1 cellular context compared by ENCODE assay signal in the genomic region with DNA sequence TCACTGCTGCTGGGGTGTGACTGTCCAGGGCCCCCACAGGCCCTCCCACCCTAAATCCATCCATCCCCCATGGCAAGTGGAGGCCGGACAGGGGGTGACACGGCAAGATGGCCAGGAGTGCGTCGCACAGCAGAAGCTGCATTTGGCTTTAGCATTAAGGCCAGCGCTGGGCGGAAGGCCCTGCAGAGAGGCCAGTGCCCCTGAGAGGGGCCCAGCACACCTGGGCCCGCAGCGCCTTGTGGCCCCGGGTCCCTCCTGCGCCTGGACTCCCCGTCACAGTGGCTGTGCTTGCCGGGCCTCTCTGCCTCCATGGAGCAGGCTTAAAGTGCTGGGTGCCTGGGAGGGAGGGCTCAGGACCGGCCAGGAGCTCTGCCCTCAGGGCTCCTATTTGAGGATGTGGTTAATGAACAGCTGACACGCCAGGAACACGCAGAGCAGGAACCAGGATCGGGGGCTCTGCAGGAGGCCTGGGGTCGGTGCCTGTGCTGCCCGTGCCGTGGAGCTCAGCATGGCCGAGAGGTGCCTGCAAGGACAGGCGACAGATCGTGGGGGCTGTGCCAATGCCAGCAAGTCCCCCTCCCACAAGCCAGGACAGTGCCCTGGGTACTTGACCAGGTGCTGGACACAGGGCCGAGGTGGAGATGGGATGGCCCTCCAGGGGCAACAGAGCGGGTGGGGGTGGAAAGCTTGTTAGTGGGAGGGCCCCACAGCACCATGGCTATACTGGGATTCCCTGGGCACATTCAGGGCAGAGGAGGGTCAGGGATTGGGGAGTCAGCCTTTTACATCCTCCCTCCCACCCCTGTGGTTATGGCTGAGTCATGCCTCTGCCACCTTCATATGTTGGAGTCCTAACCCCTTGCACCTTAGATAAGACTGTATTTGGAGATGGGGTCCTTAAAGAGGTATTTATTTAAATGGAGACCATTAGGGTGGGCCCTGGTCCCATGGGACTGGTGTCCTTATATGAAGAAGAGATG.
TF ChIP-seq lines count a peak whose summit lies in the region.

No MANE protein-coding gene starts in this region.

TF ChIP-seq in HepG2, 621 proteins besides CTCF, POLR2A, EP300 and RAD21 (continues in another document):
- TF ChIP-seq ZBTB7A (CRISPR knock-in tag; IDR thresholded peaks at IDR 0.05): no peak
- TF ChIP-seq MLLT10 (CRISPR knock-in tag; IDR thresholded peaks at IDR 0.05): no peak
- TF ChIP-seq, protein P1, sequence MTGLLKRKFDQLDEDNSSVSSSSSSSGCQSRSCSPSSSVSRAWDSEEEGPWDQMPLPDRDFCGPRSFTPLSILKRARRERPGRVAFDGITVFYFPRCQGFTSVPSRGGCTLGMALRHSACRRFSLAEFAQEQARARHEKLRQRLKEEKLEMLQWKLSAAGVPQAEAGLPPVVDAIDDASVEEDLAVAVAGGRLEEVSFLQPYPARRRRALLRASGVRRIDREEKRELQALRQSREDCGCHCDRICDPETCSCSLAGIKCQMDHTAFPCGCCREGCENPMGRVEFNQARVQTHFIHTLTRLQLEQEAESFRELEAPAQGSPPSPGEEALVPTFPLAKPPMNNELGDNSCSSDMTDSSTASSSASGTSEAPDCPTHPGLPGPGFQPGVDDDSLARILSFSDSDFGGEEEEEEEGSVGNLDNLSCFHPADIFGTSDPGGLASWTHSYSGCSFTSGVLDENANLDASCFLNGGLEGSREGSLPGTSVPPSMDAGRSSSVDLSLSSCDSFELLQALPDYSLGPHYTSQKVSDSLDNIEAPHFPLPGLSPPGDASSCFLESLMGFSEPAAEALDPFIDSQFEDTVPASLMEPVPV (CRISPR knock-in tag; IDR thresholded peaks at IDR 0.05): no peak
- TF ChIP-seq TCF7 (IDR thresholded peaks at IDR 0.05; ENCODE audit: low read depth): no peak
- TF ChIP-seq KDM3A (CRISPR knock-in tag; IDR thresholded peaks at IDR 0.05; ENCODE audit: low read depth): no peak
- no peak for TF ChIP-seq FOXA1 (IDR thresholded peaks at IDR 0.05)
- no peak for TF ChIP-seq FOXA1 (CRISPR knock-in tag; IDR thresholded peaks at IDR 0.05)
- TF ChIP-seq, protein P2, sequence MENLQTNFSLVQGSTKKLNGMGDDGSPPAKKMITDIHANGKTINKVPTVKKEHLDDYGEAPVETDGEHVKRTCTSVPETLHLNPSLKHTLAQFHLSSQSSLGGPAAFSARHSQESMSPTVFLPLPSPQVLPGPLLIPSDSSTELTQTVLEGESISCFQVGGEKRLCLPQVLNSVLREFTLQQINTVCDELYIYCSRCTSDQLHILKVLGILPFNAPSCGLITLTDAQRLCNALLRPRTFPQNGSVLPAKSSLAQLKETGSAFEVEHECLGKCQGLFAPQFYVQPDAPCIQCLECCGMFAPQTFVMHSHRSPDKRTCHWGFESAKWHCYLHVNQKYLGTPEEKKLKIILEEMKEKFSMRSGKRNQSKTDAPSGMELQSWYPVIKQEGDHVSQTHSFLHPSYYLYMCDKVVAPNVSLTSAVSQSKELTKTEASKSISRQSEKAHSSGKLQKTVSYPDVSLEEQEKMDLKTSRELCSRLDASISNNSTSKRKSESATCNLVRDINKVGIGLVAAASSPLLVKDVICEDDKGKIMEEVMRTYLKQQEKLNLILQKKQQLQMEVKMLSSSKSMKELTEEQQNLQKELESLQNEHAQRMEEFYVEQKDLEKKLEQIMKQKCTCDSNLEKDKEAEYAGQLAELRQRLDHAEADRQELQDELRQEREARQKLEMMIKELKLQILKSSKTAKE (CRISPR knock-in tag; IDR thresholded peaks at IDR 0.05; ENCODE audit: borderline replicate concordance): no peak
- TF ChIP-seq ZNF30 (CRISPR knock-in tag; IDR thresholded peaks at IDR 0.05): no peak
- no peak for TF ChIP-seq TAF1 (CRISPR knock-in tag; IDR thresholded peaks at IDR 0.05)
- TF ChIP-seq SUZ12 (IDR thresholded peaks at IDR 0.05; ENCODE audit: low read depth, low read length): no peak
- TF ChIP-seq HOXA7 (CRISPR knock-in tag; IDR thresholded peaks at IDR 0.05): no peak
- TF ChIP-seq ZBTB1 (CRISPR knock-in tag; IDR thresholded peaks at IDR 0.05; ENCODE audit: borderline replicate concordance): no peak
- TF ChIP-seq, protein P3, sequence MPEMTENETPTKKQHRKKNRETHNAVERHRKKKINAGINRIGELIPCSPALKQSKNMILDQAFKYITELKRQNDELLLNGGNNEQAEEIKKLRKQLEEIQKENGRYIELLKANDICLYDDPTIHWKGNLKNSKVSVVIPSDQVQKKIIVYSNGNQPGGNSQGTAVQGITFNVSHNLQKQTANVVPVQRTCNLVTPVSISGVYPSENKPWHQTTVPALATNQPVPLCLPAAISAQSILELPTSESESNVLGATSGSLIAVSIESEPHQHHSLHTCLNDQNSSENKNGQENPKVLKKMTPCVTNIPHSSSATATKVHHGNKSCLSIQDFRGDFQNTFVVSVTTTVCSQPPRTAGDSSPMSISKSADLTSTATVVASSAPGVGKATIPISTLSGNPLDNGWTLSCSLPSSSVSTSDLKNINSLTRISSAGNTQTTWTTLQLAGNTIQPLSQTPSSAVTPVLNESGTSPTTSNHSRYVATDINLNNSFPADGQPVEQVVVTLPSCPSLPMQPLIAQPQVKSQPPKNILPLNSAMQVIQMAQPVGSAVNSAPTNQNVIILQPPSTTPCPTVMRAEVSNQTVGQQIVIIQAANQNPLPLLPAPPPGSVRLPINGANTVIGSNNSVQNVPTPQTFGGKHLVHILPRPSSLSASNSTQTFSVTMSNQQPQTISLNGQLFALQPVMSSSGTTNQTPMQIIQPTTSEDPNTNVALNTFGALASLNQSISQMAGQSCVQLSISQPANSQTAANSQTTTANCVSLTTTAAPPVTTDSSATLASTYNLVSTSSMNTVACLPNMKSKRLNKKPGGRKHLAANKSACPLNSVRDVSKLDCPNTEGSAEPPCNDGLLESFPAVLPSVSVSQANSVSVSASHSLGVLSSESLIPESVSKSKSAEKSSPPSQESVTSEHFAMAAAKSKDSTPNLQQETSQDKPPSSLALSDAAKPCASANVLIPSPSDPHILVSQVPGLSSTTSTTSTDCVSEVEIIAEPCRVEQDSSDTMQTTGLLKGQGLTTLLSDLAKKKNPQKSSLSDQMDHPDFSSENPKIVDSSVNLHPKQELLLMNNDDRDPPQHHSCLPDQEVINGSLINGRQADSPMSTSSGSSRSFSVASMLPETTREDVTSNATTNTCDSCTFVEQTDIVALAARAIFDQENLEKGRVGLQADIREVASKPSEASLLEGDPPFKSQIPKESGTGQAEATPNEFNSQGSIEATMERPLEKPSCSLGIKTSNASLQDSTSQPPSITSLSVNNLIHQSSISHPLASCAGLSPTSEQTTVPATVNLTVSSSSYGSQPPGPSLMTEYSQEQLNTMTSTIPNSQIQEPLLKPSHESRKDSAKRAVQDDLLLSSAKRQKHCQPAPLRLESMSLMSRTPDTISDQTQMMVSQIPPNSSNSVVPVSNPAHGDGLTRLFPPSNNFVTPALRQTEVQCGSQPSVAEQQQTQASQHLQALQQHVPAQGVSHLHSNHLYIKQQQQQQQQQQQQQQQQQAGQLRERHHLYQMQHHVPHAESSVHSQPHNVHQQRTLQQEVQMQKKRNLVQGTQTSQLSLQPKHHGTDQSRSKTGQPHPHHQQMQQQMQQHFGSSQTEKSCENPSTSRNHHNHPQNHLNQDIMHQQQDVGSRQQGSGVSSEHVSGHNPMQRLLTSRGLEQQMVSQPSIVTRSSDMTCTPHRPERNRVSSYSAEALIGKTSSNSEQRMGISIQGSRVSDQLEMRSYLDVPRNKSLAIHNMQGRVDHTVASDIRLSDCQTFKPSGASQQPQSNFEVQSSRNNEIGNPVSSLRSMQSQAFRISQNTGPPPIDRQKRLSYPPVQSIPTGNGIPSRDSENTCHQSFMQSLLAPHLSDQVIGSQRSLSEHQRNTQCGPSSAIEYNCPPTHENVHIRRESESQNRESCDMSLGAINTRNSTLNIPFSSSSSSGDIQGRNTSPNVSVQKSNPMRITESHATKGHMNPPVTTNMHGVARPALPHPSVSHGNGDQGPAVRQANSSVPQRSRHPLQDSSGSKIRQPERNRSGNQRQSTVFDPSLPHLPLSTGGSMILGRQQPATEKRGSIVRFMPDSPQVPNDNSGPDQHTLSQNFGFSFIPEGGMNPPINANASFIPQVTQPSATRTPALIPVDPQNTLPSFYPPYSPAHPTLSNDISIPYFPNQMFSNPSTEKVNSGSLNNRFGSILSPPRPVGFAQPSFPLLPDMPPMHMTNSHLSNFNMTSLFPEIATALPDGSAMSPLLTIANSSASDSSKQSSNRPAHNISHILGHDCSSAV (CRISPR knock-in tag; IDR thresholded peaks at IDR 0.05; ENCODE audit: borderline replicate concordance): no peak
- no peak for TF ChIP-seq SIN3A (IDR thresholded peaks at IDR 0.05; ENCODE audit: borderline replicate concordance, low read depth, low read length)
- TF ChIP-seq, protein P4, sequence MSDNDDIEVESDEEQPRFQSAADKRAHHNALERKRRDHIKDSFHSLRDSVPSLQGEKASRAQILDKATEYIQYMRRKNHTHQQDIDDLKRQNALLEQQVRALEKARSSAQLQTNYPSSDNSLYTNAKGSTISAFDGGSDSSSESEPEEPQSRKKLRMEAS (IDR thresholded peaks at IDR 0.05): 0 out of 2 replicates have a peak, but pooled peaks have one; percentile 15
- TF ChIP-seq MAF1 (CRISPR knock-in tag; IDR thresholded peaks at IDR 0.05; ENCODE audit: borderline replicate concordance): no peak
- TF ChIP-seq RFXANK (CRISPR knock-in tag; IDR thresholded peaks at IDR 0.05): no peak
- TF ChIP-seq, protein P5, sequence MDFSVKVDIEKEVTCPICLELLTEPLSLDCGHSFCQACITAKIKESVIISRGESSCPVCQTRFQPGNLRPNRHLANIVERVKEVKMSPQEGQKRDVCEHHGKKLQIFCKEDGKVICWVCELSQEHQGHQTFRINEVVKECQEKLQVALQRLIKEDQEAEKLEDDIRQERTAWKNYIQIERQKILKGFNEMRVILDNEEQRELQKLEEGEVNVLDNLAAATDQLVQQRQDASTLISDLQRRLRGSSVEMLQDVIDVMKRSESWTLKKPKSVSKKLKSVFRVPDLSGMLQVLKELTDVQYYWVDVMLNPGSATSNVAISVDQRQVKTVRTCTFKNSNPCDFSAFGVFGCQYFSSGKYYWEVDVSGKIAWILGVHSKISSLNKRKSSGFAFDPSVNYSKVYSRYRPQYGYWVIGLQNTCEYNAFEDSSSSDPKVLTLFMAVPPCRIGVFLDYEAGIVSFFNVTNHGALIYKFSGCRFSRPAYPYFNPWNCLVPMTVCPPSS (IDR thresholded peaks at IDR 0.05): no peak
- no peak for TF ChIP-seq ZNF605 (CRISPR knock-in tag; IDR thresholded peaks at IDR 0.05)
- TF ChIP-seq, protein P6, sequence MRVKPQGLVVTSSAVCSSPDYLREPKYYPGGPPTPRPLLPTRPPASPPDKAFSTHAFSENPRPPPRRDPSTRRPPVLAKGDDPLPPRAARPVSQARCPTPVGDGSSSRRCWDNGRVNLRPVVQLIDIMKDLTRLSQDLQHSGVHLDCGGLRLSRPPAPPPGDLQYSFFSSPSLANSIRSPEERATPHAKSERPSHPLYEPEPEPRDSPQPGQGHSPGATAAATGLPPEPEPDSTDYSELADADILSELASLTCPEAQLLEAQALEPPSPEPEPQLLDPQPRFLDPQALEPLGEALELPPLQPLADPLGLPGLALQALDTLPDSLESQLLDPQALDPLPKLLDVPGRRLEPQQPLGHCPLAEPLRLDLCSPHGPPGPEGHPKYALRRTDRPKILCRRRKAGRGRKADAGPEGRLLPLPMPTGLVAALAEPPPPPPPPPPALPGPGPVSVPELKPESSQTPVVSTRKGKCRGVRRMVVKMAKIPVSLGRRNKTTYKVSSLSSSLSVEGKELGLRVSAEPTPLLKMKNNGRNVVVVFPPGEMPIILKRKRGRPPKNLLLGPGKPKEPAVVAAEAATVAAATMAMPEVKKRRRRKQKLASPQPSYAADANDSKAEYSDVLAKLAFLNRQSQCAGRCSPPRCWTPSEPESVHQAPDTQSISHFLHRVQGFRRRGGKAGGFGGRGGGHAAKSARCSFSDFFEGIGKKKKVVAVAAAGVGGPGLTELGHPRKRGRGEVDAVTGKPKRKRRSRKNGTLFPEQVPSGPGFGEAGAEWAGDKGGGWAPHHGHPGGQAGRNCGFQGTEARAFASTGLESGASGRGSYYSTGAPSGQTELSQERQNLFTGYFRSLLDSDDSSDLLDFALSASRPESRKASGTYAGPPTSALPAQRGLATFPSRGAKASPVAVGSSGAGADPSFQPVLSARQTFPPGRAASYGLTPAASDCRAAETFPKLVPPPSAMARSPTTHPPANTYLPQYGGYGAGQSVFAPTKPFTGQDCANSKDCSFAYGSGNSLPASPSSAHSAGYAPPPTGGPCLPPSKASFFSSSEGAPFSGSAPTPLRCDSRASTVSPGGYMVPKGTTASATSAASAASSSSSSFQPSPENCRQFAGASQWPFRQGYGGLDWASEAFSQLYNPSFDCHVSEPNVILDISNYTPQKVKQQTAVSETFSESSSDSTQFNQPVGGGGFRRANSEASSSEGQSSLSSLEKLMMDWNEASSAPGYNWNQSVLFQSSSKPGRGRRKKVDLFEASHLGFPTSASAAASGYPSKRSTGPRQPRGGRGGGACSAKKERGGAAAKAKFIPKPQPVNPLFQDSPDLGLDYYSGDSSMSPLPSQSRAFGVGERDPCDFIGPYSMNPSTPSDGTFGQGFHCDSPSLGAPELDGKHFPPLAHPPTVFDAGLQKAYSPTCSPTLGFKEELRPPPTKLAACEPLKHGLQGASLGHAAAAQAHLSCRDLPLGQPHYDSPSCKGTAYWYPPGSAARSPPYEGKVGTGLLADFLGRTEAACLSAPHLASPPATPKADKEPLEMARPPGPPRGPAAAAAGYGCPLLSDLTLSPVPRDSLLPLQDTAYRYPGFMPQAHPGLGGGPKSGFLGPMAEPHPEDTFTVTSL (CRISPR knock-in tag; IDR thresholded peaks at IDR 0.05; ENCODE audit: borderline replicate concordance): no peak
- TF ChIP-seq ZNF792 (CRISPR knock-in tag; IDR thresholded peaks at IDR 0.05): no peak
- TF ChIP-seq NFE2L1 (CRISPR knock-in tag; IDR thresholded peaks at IDR 0.05; ENCODE audit: borderline replicate concordance): 0 out of 2 replicates have a peak, but pooled peaks have one; percentile 55
- TF ChIP-seq HNRNPH1 (optimal IDR thresholded peaks at IDR 0.05; ENCODE audit: low read depth, low read length): no peak
- TF ChIP-seq HCFC1 (IDR thresholded peaks at IDR 0.05; ENCODE audit: low read depth, low read length): no peak
- TF ChIP-seq, protein P7, sequence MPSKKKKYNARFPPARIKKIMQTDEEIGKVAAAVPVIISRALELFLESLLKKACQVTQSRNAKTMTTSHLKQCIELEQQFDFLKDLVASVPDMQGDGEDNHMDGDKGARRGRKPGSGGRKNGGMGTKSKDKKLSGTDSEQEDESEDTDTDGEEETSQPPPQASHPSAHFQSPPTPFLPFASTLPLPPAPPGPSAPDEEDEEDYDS (CRISPR knock-in tag; IDR thresholded peaks at IDR 0.05): no peak
- TF ChIP-seq ZKSCAN8 (CRISPR knock-in tag; IDR thresholded peaks at IDR 0.05; ENCODE audit: borderline replicate concordance): no peak
- TF ChIP-seq HNRNPL (IDR thresholded peaks at IDR 0.05; ENCODE audit: low read depth, low read length): 0 out of 2 replicates have a peak, but pooled peaks have one; percentile 16
- no peak for TF ChIP-seq ZNF44 (CRISPR knock-in tag; IDR thresholded peaks at IDR 0.05)
- no peak for TF ChIP-seq KAT7 (CRISPR knock-in tag; IDR thresholded peaks at IDR 0.05; ENCODE audit: borderline replicate concordance)
- TF ChIP-seq, protein P8, sequence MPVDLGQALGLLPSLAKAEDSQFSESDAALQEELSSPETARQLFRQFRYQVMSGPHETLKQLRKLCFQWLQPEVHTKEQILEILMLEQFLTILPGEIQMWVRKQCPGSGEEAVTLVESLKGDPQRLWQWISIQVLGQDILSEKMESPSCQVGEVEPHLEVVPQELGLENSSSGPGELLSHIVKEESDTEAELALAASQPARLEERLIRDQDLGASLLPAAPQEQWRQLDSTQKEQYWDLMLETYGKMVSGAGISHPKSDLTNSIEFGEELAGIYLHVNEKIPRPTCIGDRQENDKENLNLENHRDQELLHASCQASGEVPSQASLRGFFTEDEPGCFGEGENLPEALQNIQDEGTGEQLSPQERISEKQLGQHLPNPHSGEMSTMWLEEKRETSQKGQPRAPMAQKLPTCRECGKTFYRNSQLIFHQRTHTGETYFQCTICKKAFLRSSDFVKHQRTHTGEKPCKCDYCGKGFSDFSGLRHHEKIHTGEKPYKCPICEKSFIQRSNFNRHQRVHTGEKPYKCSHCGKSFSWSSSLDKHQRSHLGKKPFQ (CRISPR knock-in tag; IDR thresholded peaks at IDR 0.05; ENCODE audit: insufficient replicate concordance): no peak
- TF ChIP-seq ZNF788 (CRISPR knock-in tag; IDR thresholded peaks at IDR 0.05; ENCODE audit: borderline replicate concordance): no peak
